Comparison of ENCODE assay signal across 28 cellular contexts in genomic region chr7:109622320-109622719, GRCh38.
"Had no signal": no experiment of that assay in that cellular context is flagged by ENCODE, and none has a peak within 500 bp of the region (broad histone marks: within the 10 kb centered on the region; RNA-seq: fewer than 3 reads in every experiment).

No MANE protein-coding gene starts in this region.

- DNase-seq: stimulated activated CD4-positive, alpha-beta T cell treated with anti-CD3 and anti-CD28 coated beads, Interleukin-2, amount 100 ng/mL, for 48 hours; stimulated activated CD4-positive, alpha-beta T cell treated with anti-CD3 and anti-CD28 coated beads, Interleukin-4, amount 100 ng/mL, for 1 hour; stimulated activated CD4-positive, alpha-beta T cell treated with anti-CD3 and anti-CD28 coated beads, Interleukin-4, amount 100 ng/mL, for 24 hours; stimulated activated CD4-positive, alpha-beta T cell treated with anti-CD3 and anti-CD28 coated beads, Interleukin-4, amount 100 ng/mL, for 4 hours; stimulated activated CD8-positive, alpha-beta memory T cell treated with anti-CD3 and anti-CD28 coated beads, Interleukin-4, amount 100 ng/mL, for 48 hours; stimulated activated naive B cell treated with anti-CD40 and anti-IgM and Interleukin-4, amounts not matched to agents 10 μg/mL and 1 μg/mL and 100 μg/mL, for 72 hours; stimulated activated naive CD4-positive, alpha-beta T cell; stimulated activated naive CD4-positive, alpha-beta T cell treated with Interleukin-2 at 50 U/mL for 16 hours; stimulated activated naive CD8-positive, alpha-beta T cell treated with anti-CD3 and anti-CD28 coated beads, Interleukin-15, amount 100 ng/mL, for 72 hours; stimulated activated naive CD8-positive, alpha-beta T cell treated with anti-CD3 and anti-CD28 coated beads, Interleukin-15, Interleukin-2, amounts not matched to agents 100 U/mL and 50 U/mL, for 24 hours; stomach; substantia nigra; testis; thyroid gland; tibial artery; transverse colon; trophoblast cell; upper lobe of left lung; upper lobe of right lung; uterus had no signal

- H3K4me3 Mint-ChIP-seq: stimulated activated effector memory CD8-positive, alpha-beta T cell treated with anti-CD3 and anti-CD28 coated beads, Interleukin-12 subunit alpha, Interleukin-12 subunit beta, amount 100 ng/mL, for 72 hours; stimulated activated memory B cell treated with anti-CD40 and anti-IgM and Interleukin-4, amounts not matched to agents 10 μg/mL and 1 μg/mL and 100 μg/mL, for 72 hours; stimulated activated naive B cell treated with anti-CD40 and anti-IgM and Interleukin-4, amounts not matched to agents 10 μg/mL and 1 μg/mL and 100 μg/mL, for 72 hours; stimulated activated naive CD8-positive, alpha-beta T cell treated with anti-CD3 and anti-CD28 coated beads, Interleukin-15, amount 100 ng/mL, for 72 hours; stimulated activated naive CD8-positive, alpha-beta T cell treated with anti-CD3 and anti-CD28 coated beads, Interleukin-15, Interleukin-2, amounts not matched to agents 100 ng/mL and 50 ng/mL, for 24 hours; type B pancreatic cell had no signal

- H3K36me3 ChIP-seq: stomach, suprapubic skin, thoracic aorta, thyroid gland, tibial artery, tibial nerve, transverse colon, upper lobe of left lung, upper lobe of right lung, uterus, vagina had no signal

- H3K9me3 Mint-ChIP-seq: type B pancreatic cell had no signal

- H3K4me1 Mint-ChIP-seq: stimulated activated effector memory CD8-positive, alpha-beta T cell treated with anti-CD3 and anti-CD28 coated beads, Interleukin-12 subunit alpha, Interleukin-12 subunit beta, amount 100 ng/mL, for 72 hours; stimulated activated memory B cell treated with anti-CD40 and anti-IgM and Interleukin-4, amounts not matched to agents 10 μg/mL and 1 μg/mL and 100 μg/mL, for 72 hours; stimulated activated naive B cell treated with anti-CD40 and anti-IgM and Interleukin-4, amounts not matched to agents 10 μg/mL and 1 μg/mL and 100 μg/mL, for 72 hours; stimulated activated naive CD8-positive, alpha-beta T cell treated with anti-CD3 and anti-CD28 coated beads, Interleukin-15, amount 100 ng/mL, for 72 hours had no signal

- H3K27me3 ChIP-seq: stomach, suprapubic skin, testis, thyroid gland, tibial artery, tibial nerve, transverse colon, upper lobe of left lung, upper lobe of right lung, vagina had no signal

- H3K4me1 ChIP-seq: stomach, suprapubic skin, testis, thyroid gland, tibial artery, tibial nerve, transverse colon, upper lobe of left lung, upper lobe of right lung, uterus, vagina had no signal

- H3K27ac Mint-ChIP-seq: stimulated activated effector memory CD8-positive, alpha-beta T cell treated with anti-CD3 and anti-CD28 coated beads, Interleukin-12 subunit alpha, Interleukin-12 subunit beta, amount 100 ng/mL, for 72 hours; stimulated activated memory B cell treated with anti-CD40 and anti-IgM and Interleukin-4, amounts not matched to agents 10 μg/mL and 1 μg/mL and 100 μg/mL, for 72 hours; stimulated activated naive B cell treated with anti-CD40 and anti-IgM and Interleukin-4, amounts not matched to agents 10 μg/mL and 1 μg/mL and 100 μg/mL, for 72 hours; stimulated activated naive CD8-positive, alpha-beta T cell treated with anti-CD3 and anti-CD28 coated beads, Interleukin-15, amount 100 ng/mL, for 72 hours; stimulated activated naive CD8-positive, alpha-beta T cell treated with anti-CD3 and anti-CD28 coated beads, Interleukin-15, Interleukin-2, amounts not matched to agents 100 ng/mL and 50 ng/mL, for 24 hours; type B pancreatic cell had no signal

- H3K9me3 ChIP-seq: suprapubic skin, testis, thoracic aorta, thyroid gland, tibial artery, tibial nerve, upper lobe of left lung, upper lobe of right lung, uterus, vagina had no signal

- H3K27ac ChIP-seq: stomach, suprapubic skin, testis, thoracic aorta, thyroid gland, tibial artery, tibial nerve, transverse colon, upper lobe of left lung, upper lobe of right lung, uterus, vagina had no signal

- H3K27me3 Mint-ChIP-seq: stimulated activated memory B cell treated with anti-CD40 and anti-IgM and Interleukin-4, amounts not matched to agents 10 μg/mL and 1 μg/mL and 100 μg/mL, for 72 hours; stimulated activated naive B cell treated with anti-CD40 and anti-IgM and Interleukin-4, amounts not matched to agents 10 μg/mL and 1 μg/mL and 100 μg/mL, for 72 hours; stimulated activated naive CD8-positive, alpha-beta T cell treated with anti-CD3 and anti-CD28 coated beads, Interleukin-15, amount 100 ng/mL, for 72 hours; stimulated activated naive CD8-positive, alpha-beta T cell treated with anti-CD3 and anti-CD28 coated beads, Interleukin-15, Interleukin-2, amounts not matched to agents 100 ng/mL and 50 ng/mL, for 24 hours; type B pancreatic cell had no signal

- ATAC-seq: stimulated activated effector memory CD8-positive, alpha-beta T cell treated with anti-CD3 and anti-CD28 coated beads, Interleukin-12 subunit alpha, Interleukin-12 subunit beta, amount 100 ng/mL, for 72 hours; stimulated activated memory B cell treated with anti-CD40 and anti-IgM and Interleukin-4, amounts not matched to agents 10 μg/mL and 1 μg/mL and 100 μg/mL, for 72 hours; stimulated activated naive B cell treated with anti-CD40 and anti-IgM and Interleukin-4, amounts not matched to agents 10 μg/mL and 1 μg/mL and 100 μg/mL, for 72 hours; stimulated activated naive CD8-positive, alpha-beta T cell treated with anti-CD3 and anti-CD28 coated beads, Interleukin-15, amount 100 ng/mL, for 72 hours; stimulated activated naive CD8-positive, alpha-beta T cell treated with anti-CD3 and anti-CD28 coated beads, Interleukin-15, Interleukin-2, amounts not matched to agents 100 U/mL and 50 U/mL, for 24 hours; upper lobe of right lung had no signal

- H3K36me3 Mint-ChIP-seq: stimulated activated effector memory CD8-positive, alpha-beta T cell treated with anti-CD3 and anti-CD28 coated beads, Interleukin-12 subunit alpha, Interleukin-12 subunit beta, amount 100 ng/mL, for 72 hours; stimulated activated memory B cell treated with anti-CD40 and anti-IgM and Interleukin-4, amounts not matched to agents 10 μg/mL and 1 μg/mL and 100 μg/mL, for 72 hours; stimulated activated naive B cell treated with anti-CD40 and anti-IgM and Interleukin-4, amounts not matched to agents 10 μg/mL and 1 μg/mL and 100 μg/mL, for 72 hours; type B pancreatic cell had no signal

- H3K4me3 ChIP-seq: stomach, suprapubic skin, testis, thoracic aorta, thyroid gland, tibial artery, tibial nerve, transverse colon, upper lobe of left lung, upper lobe of right lung, uterus, vagina had no signal
